2 cellular contexts compared by ENCODE assay signal in the genomic region with DNA sequence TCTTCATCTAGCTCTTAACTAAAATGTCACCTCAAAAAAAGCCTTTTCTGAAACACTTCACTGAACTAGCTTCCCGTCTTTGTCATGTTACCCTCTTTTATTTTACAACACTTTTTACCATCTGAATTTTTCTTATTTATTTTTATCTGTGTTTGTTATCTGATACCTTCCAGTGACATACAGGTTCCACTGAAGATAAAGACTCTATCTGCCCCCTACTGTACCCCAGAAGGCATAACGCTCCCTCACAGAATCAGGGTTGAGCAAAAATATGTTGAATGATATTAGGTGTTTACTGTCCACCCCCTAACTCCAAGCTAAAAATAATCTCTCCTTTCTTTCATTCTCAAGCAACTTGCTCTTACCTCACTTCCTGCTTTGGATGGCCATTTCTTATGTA.
TF ChIP-seq lines count a peak whose summit lies in the region.

No MANE protein-coding gene starts in this region.

TF ChIP-seq in SK-N-SH, 30 proteins besides CTCF, POLR2A, EP300 and RAD21 (continued from another document):
- TF ChIP-seq MEF2A (IDR thresholded peaks at IDR 0.05; ENCODE audit: borderline replicate concordance, low read depth) = no peak
- no peak for TF ChIP-seq NFIC (IDR thresholded peaks at IDR 0.05; ENCODE audit: borderline replicate concordance)

TF ChIP-seq in SK-N-SH treated with all-trans-retinoic acid at 6 μM for 48 hours, 23 proteins besides CTCF, POLR2A, EP300 and RAD21:
- TF ChIP-seq, protein P1, sequence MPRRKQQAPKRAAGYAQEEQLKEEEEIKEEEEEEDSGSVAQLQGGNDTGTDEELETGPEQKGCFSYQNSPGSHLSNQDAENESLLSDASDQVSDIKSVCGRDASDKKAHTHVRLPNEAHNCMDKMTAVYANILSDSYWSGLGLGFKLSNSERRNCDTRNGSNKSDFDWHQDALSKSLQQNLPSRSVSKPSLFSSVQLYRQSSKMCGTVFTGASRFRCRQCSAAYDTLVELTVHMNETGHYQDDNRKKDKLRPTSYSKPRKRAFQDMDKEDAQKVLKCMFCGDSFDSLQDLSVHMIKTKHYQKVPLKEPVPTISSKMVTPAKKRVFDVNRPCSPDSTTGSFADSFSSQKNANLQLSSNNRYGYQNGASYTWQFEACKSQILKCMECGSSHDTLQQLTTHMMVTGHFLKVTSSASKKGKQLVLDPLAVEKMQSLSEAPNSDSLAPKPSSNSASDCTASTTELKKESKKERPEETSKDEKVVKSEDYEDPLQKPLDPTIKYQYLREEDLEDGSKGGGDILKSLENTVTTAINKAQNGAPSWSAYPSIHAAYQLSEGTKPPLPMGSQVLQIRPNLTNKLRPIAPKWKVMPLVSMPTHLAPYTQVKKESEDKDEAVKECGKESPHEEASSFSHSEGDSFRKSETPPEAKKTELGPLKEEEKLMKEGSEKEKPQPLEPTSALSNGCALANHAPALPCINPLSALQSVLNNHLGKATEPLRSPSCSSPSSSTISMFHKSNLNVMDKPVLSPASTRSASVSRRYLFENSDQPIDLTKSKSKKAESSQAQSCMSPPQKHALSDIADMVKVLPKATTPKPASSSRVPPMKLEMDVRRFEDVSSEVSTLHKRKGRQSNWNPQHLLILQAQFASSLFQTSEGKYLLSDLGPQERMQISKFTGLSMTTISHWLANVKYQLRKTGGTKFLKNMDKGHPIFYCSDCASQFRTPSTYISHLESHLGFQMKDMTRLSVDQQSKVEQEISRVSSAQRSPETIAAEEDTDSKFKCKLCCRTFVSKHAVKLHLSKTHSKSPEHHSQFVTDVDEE (CRISPR knock-in tag; IDR thresholded peaks at IDR 0.05) = no peak
